In the genomic region with DNA sequence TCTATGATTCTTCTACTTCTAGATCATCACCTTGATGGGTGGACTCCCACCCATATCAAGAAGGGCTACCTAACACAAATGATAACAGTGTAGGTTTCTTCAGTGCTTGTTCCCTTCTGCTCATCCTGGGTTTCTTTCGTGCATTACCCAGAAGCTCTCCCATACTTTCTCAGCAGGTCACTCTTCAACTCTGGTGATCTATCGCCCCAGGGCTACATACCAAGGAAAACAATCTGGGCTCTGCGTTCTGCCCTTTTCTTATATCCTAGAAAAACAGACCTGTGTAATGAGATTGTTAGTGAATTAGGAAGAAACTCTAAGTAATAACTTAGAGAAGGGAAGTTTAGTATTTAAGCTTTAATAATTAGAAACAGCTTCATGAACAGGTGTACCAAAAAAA, we compare ENCODE assay signal across 36 cellular contexts.
"Had no signal": no experiment of that assay in that cellular context is flagged by ENCODE, and none has a peak within 500 bp of the region (broad histone marks: within the 10 kb centered on the region; RNA-seq: fewer than 3 reads in every experiment).

No MANE protein-coding gene starts in this region.

- H3K4me3 ChIP-seq: ascending aorta, cardiac muscle cell had no signal

- H3K4me1 ChIP-seq: ascending aorta had no signal

- H3K27me3 ChIP-seq: ascending aorta, cardiac muscle cell had no signal

- H3K27me3 Mint-ChIP-seq: activated B cell treated with CpG ODN at 0.5 μM for 24 hours; activated CD4-positive, alpha-beta memory T cell treated with anti-CD3 and anti-CD28 coated beads for 36 hours; activated CD4-positive, alpha-beta T cell treated with anti-CD3 and anti-CD28 coated beads, Interleukin-2, amount 10 ng/mL, durations not matched to agents 24 days and 14 days; activated CD8-positive, alpha-beta T cell treated with anti-CD3 and anti-CD28 coated beads for 36 hours; activated naive CD4-positive, alpha-beta T cell treated with anti-CD3 and anti-CD28 coated beads, Interleukin-2, amount 10 ng/mL, durations not matched to agents 7 days and 5 days; activated naive CD4-positive, alpha-beta T cell treated with anti-CD3 and anti-CD28 coated beads, Interleukin-2, amount 50 U/mL, for 24 hours; activated naive CD8-positive, alpha-beta T cell; activated naive CD8-positive, alpha-beta T cell treated with anti-CD3 and anti-CD28 coated beads, Interleukin-2, amount 10 ng/mL, durations not matched to agents 7 days and 5 days; activated naive CD8-positive, alpha-beta T cell treated with anti-CD3 and anti-CD28 coated beads, Interleukin-2, amount 50 U/mL, for 24 hours; activated T-cell treated with anti-CD3 and anti-CD28 coated beads, Interleukin-2, amount 50 U/mL, for 24 hours; brain; central memory CD8-positive, alpha-beta T cell had no signal

- H3K27ac Mint-ChIP-seq: activated B cell treated with CpG ODN at 0.5 μM for 24 hours; activated CD4-positive, alpha-beta memory T cell treated with anti-CD3 and anti-CD28 coated beads for 36 hours; activated CD4-positive, alpha-beta T cell treated with anti-CD3 and anti-CD28 coated beads, Interleukin-2, amount 10 ng/mL, durations not matched to agents 24 days and 14 days; activated CD8-positive, alpha-beta T cell treated with anti-CD3 and anti-CD28 coated beads for 36 hours; activated naive CD4-positive, alpha-beta T cell treated with anti-CD3 and anti-CD28 coated beads, Interleukin-2, amount 10 ng/mL, durations not matched to agents 7 days and 5 days; activated naive CD4-positive, alpha-beta T cell treated with anti-CD3 and anti-CD28 coated beads, Interleukin-2, amount 50 U/mL, for 24 hours; activated naive CD8-positive, alpha-beta T cell; activated naive CD8-positive, alpha-beta T cell treated with anti-CD3 and anti-CD28 coated beads, Interleukin-2, amount 10 ng/mL, durations not matched to agents 7 days and 5 days; activated naive CD8-positive, alpha-beta T cell treated with anti-CD3 and anti-CD28 coated beads, Interleukin-2, amount 50 U/mL, for 24 hours; activated T-cell treated with anti-CD3 and anti-CD28 coated beads, Interleukin-2, amount 50 U/mL, for 24 hours; activated T-helper 2 cell treated with anti-CD3 and anti-CD28 coated beads, Interferon-gamma antibody, Interleukin-2, Interleukin-4, amounts not matched to agents 10 μg/mL and 5 μg/mL and 100 μg/mL, durations not matched to agents 14 hours and 24 hours and 36 hours; brain; T-helper 1 cell treated with Interleukin-12 subunit alpha and Interleukin-12 subunit beta and Interleukin-4 antibody, amounts not matched to agents 30 μg/mL and 1 μg/mL, for 36 hours; T-helper 2 cell treated with Interferon-gamma antibody and Interleukin-4, amounts not matched to agents 5 μg/mL and 100 μg/mL, for 36 hours had no signal

- H3K4me1 Mint-ChIP-seq: activated B cell treated with CpG ODN at 0.5 μM for 24 hours; activated CD4-positive, alpha-beta T cell treated with anti-CD3 and anti-CD28 coated beads, Interleukin-2, amount 10 ng/mL, durations not matched to agents 24 days and 14 days; activated naive CD4-positive, alpha-beta T cell treated with anti-CD3 and anti-CD28 coated beads, Interleukin-2, amount 10 ng/mL, durations not matched to agents 7 days and 5 days; activated naive CD4-positive, alpha-beta T cell treated with anti-CD3 and anti-CD28 coated beads, Interleukin-2, amount 50 U/mL, for 24 hours; activated naive CD8-positive, alpha-beta T cell treated with anti-CD3 and anti-CD28 coated beads, Interleukin-2, amount 10 ng/mL, durations not matched to agents 7 days and 5 days; activated naive CD8-positive, alpha-beta T cell treated with anti-CD3 and anti-CD28 coated beads, Interleukin-2, amount 50 U/mL, for 24 hours; brain; central memory CD8-positive, alpha-beta T cell had no signal

- DNase-seq: activated B cell treated with CpG ODN at 0.5 μM for 24 hours; activated CD4-positive, alpha-beta memory T cell treated with anti-CD3 and anti-CD28 coated beads for 36 hours; activated CD4-positive, alpha-beta T cell treated with anti-CD3 and anti-CD28 coated beads for 4 hours; activated CD4-positive, alpha-beta T cell treated with anti-CD3 and anti-CD28 coated beads, Interleukin-2, amount 10 ng/mL, durations not matched to agents 24 days and 14 days; activated CD4-positive, alpha-beta T cell treated with anti-CD3 and anti-CD28 coated beads, Interleukin-2, amount 50 U/mL, for 1 hour; activated CD4-positive, alpha-beta T cell treated with anti-CD3 and anti-CD28 coated beads, Interleukin-2, amount 50 U/mL, for 4 hours; activated CD4-positive, CD25-positive, alpha-beta regulatory T cell treated with anti-CD3 and anti-CD28 coated beads, Interleukin-2, amount 50 U/mL, for 72 hours; activated CD8-positive, alpha-beta memory T cell treated with anti-CD3 and anti-CD28 coated beads, Interleukin-2, amount 50 U/mL, for 48 hours; activated CD8-positive, alpha-beta T cell treated with anti-CD3 and anti-CD28 coated beads for 36 hours; activated effector memory CD4-positive, alpha-beta T cell treated with Interleukin-2 at 50 U/mL for 16 hours; activated gamma-delta T cell; activated naive CD4-positive, alpha-beta T cell treated with anti-CD3 and anti-CD28 coated beads, Interleukin-2, amount 10 ng/mL, durations not matched to agents 7 days and 5 days; activated naive CD4-positive, alpha-beta T cell treated with Interleukin-2 at 50 U/mL for 16 hours; activated naive CD8-positive, alpha-beta T cell treated with anti-CD3 and anti-CD28 coated beads, Interleukin-2, amount 10 ng/mL, durations not matched to agents 7 days and 5 days; activated naive CD8-positive, alpha-beta T cell treated with anti-CD3 and anti-CD28 coated beads, Interleukin-2, amount 50 U/mL, for 24 hours; activated T-cell treated with anti-CD3 and anti-CD28 coated beads, Interleukin-2, amount 50 U/mL, for 24 hours; activated T-cell treated with anti-CD3 and anti-CD28 coated beads, Interleukin-2, amount 50 U/mL, for 48 hours; amygdala; anterior cingulate cortex; caudate nucleus; cerebellar nuclear complex; T-helper 1 cell; T-helper 2 cell; T-helper 9 cell had no signal

- ATAC-seq: activated CD8-positive, alpha-beta T cell treated with anti-CD3 and anti-CD28 coated beads for 36 hours; activated naive CD8-positive, alpha-beta T cell treated with anti-CD3 and anti-CD28 coated beads, Interleukin-2, amount 50 U/mL, for 24 hours had no signal

- H3K36me3 ChIP-seq: ascending aorta, cardiac muscle cell had no signal

- H3K4me3 Mint-ChIP-seq: activated B cell treated with CpG ODN at 0.5 μM for 24 hours; activated CD4-positive, alpha-beta memory T cell treated with anti-CD3 and anti-CD28 coated beads for 36 hours; activated CD4-positive, alpha-beta T cell treated with anti-CD3 and anti-CD28 coated beads, Interleukin-2, amount 10 ng/mL, durations not matched to agents 24 days and 14 days; activated CD8-positive, alpha-beta T cell treated with anti-CD3 and anti-CD28 coated beads for 36 hours; activated naive CD4-positive, alpha-beta T cell treated with anti-CD3 and anti-CD28 coated beads, Interleukin-2, amount 10 ng/mL, durations not matched to agents 7 days and 5 days; activated naive CD4-positive, alpha-beta T cell treated with anti-CD3 and anti-CD28 coated beads, Interleukin-2, amount 50 U/mL, for 24 hours; activated naive CD8-positive, alpha-beta T cell; activated naive CD8-positive, alpha-beta T cell treated with anti-CD3 and anti-CD28 coated beads, Interleukin-2, amount 10 ng/mL, durations not matched to agents 7 days and 5 days; activated naive CD8-positive, alpha-beta T cell treated with anti-CD3 and anti-CD28 coated beads, Interleukin-2, amount 50 U/mL, for 24 hours; activated T-cell treated with anti-CD3 and anti-CD28 coated beads, Interleukin-2, amount 50 U/mL, for 24 hours; brain; central memory CD8-positive, alpha-beta T cell; T-helper 1 cell treated with Interleukin-12 subunit alpha and Interleukin-12 subunit beta and Interleukin-4 antibody, amounts not matched to agents 30 μg/mL and 1 μg/mL, for 36 hours; T-helper 2 cell treated with Interferon-gamma antibody and Interleukin-4, amounts not matched to agents 5 μg/mL and 100 μg/mL, for 36 hours had no signal

- H3K36me3 Mint-ChIP-seq: activated CD4-positive, alpha-beta memory T cell treated with anti-CD3 and anti-CD28 coated beads for 36 hours; activated naive CD4-positive, alpha-beta T cell treated with anti-CD3 and anti-CD28 coated beads, Interleukin-2, amount 10 ng/mL, durations not matched to agents 7 days and 5 days; activated naive CD4-positive, alpha-beta T cell treated with anti-CD3 and anti-CD28 coated beads, Interleukin-2, amount 50 U/mL, for 24 hours; activated naive CD8-positive, alpha-beta T cell; activated naive CD8-positive, alpha-beta T cell treated with anti-CD3 and anti-CD28 coated beads, Interleukin-2, amount 10 ng/mL, durations not matched to agents 7 days and 5 days; brain had no signal

- H3K27ac ChIP-seq: ascending aorta, cardiac muscle cell, VCaP had no signal

- FAIRE-seq: bronchial epithelial cell, TTC549 had no signal
